Comparison of ENCODE assay signal across 9 cellular contexts in genomic region chrX:87900320-87900908, GRCh38.
DNase-seq lines count a peak whose midpoint lies in the region; TF ChIP-seq lines count a peak whose summit lies in the region.
"Had no signal": no experiment of that assay in that cellular context is flagged by ENCODE, and none has a peak within 500 bp of the region (broad histone marks: within the 10 kb centered on the region; RNA-seq: fewer than 3 reads in every experiment).

No MANE protein-coding gene starts in this region.

- no peak overlapping the region for H3K14ac ChIP-seq in mesenchymal stem cell (ENCODE audit: low read length in 2 of 2)

- peak; percentile 14 for DNase-seq in DMS53 (lab: John Stamatoyannopoulos, UW)
- DNase-seq in DMS53 treated with DMSO at 0.1 percent for 48 hours (lab: John Stamatoyannopoulos, UW; ENCODE audit: unreplicated experiment), result no peak
- peak; percentile 56 for DNase-seq in M059J (ENCODE audit: low read depth)
- peak; percentile 1 for DNase-seq in mesenchymal stem cell
- DNase-seq in posterior cingulate gyrus, result no peak
- DNase-seq in mesenteric fat pad (ENCODE audit: low spot score), result no peak
- DNase-seq in SKM-1 (lab: John Stamatoyannopoulos, UW; ENCODE audit: unreplicated experiment), result no peak
- DNase-seq: IMR-90 had no signal

- WGBS in mesenchymal stem cell, result 81% methylated on average over 7 of the region's 8 CpGs

- H2AK5ac ChIP-seq in mesenchymal stem cell (ENCODE audit: low read length, severe bottlenecking), result no peak overlapping the region

- no peak overlapping the region for H3K4ac ChIP-seq in mesenchymal stem cell (ENCODE audit: low read depth in 1 of 2, low read length in 2 of 2)

- POLR2A ChIA-PET in HEK293 (lab: Yijun Ruan, JAX), result no interaction called here

- H3K4me2 ChIP-seq in mesenchymal stem cell (ENCODE audit: low read length, poor library complexity, severe bottlenecking), result no peak overlapping the region

- H2AFZ ChIP-seq in mesenchymal stem cell (ENCODE audit: low read depth, low read length), result no peak overlapping the region

- H3K4me1 ChIP-seq in HEK293 (ENCODE audit: control insufficient read depth, insufficient read depth, low read length) (no peaks in the 10 kb centered on the region), mesenchymal stem cell (ENCODE audit: control insufficient read depth, insufficient read depth, low read depth, low read length) (no peaks in the 10 kb centered on the region)

- intact Hi-C loops in posterior cingulate gyrus (cut with DNase I), result no loop called here

- no peak overlapping the region for H4K8ac ChIP-seq in mesenchymal stem cell (ENCODE audit: low read length)

- H3K9ac ChIP-seq in mesenchymal stem cell (ENCODE audit: low read length), result no peak overlapping the region

- CTCF ChIA-PET in HEK293 (lab: Yijun Ruan, JAX), result interaction anchor here (0.6 kb wide), 1 partner anchor 8 kb away, joined by 3 read pairs; no protein-coding TSS in a partner anchor

- no peak for TF ChIP-seq CTCF in HEK293 (tag by site-specific recombination; IDR thresholded peaks at IDR 0.05)

- no peak overlapping the region for H3K23ac ChIP-seq in mesenchymal stem cell (ENCODE audit: low read length in 2 of 2)

- H2BK12ac ChIP-seq in mesenchymal stem cell (ENCODE audit: low read length in 2 of 2), result no peak overlapping the region

- H2BK15ac ChIP-seq in mesenchymal stem cell (ENCODE audit: low read depth, poor library complexity, severe bottlenecking), result no peak overlapping the region

- H3K9me3 ChIP-seq in HEK293 (ENCODE audit: control insufficient read depth, insufficient read depth, low read depth, low read length) (peaks cover 3% of the 10 kb centered on the region), mesenchymal stem cell (ENCODE audit: control insufficient read depth, low read length) (no peaks in the 10 kb centered on the region)

- H3K27ac ChIP-seq in HEK293 (ENCODE audit: extremely low read depth, low read depth, low read length) (no peak overlapping the region), mesenchymal stem cell (ENCODE audit: low read length, poor library complexity, severe bottlenecking) (no peak overlapping the region)

- no peaks in the 10 kb centered on the region for H3K27me3 ChIP-seq in mesenchymal stem cell (ENCODE audit: control insufficient read depth in 1 of 2, insufficient read depth in 1 of 2, low read length in 2 of 2)

- H3K18ac ChIP-seq in mesenchymal stem cell (ENCODE audit: low read depth in 1 of 2, low read length in 2 of 2), result no peak overlapping the region

- no peak overlapping the region for H4K91ac ChIP-seq in mesenchymal stem cell (ENCODE audit: low read length)

- no peak overlapping the region for H2BK5ac ChIP-seq in mesenchymal stem cell (ENCODE audit: low read depth, low read length, poor library complexity, severe bottlenecking)

- H3K36me3 ChIP-seq in HEK293 (ENCODE audit: control insufficient read depth in 2 of 2, insufficient read depth in 1 of 2, low read length in 2 of 2) (no peaks in the 10 kb centered on the region), mesenchymal stem cell (ENCODE audit: control insufficient read depth in 1 of 2, insufficient read depth in 2 of 2, low read depth in 1 of 2, low read length in 2 of 2) (no peaks in the 10 kb centered on the region)

- H3K4me3 ChIP-seq in HEK293 (ENCODE audit: low read depth, low read length) (no peak overlapping the region), mesenchymal stem cell (ENCODE audit: insufficient read depth in 1 of 2, low read depth in 1 of 2, low read length in 2 of 2) (peak overlapping the region in 1 of 2 experiments; percentile 36)

- H2BK120ac ChIP-seq in mesenchymal stem cell (ENCODE audit: low read depth, low read length), result no peak overlapping the region

- H3K79me1 ChIP-seq in mesenchymal stem cell (replicated peaks; ENCODE audit: low read length, poor library complexity, severe bottlenecking), result no peaks in the 10 kb centered on the region

TF ChIP-seq in HEK293, 187 proteins besides CTCF, POLR2A, EP300 and RAD21 (continues in another document):
- TF ChIP-seq ZNF2 (tag by site-specific recombination; IDR thresholded peaks at IDR 0.05) (no peak), PRDM1 (tag by site-specific recombination; IDR thresholded peaks at IDR 0.05) (peak; percentile 92), MZF1 (tag by site-specific recombination; IDR thresholded peaks at IDR 0.05; ENCODE audit: borderline replicate concordance) (no peak), SP3 (tag by site-specific recombination; IDR thresholded peaks at IDR 0.05) (0 out of 2 replicates have a peak, but pooled peaks have one; percentile 10), ZFP3 (tag by site-specific recombination; IDR thresholded peaks at IDR 0.05; ENCODE audit: low read depth) (no peak), ZSCAN30 (tag by site-specific recombination; IDR thresholded peaks at IDR 0.05) (no peak), ZNF19 (tag by site-specific recombination; IDR thresholded peaks at IDR 0.05; ENCODE audit: low read depth) (no peak), ZBTB1 (tag by site-specific recombination; IDR thresholded peaks at IDR 0.05) (no peak), SP2 (tag by site-specific recombination; IDR thresholded peaks at IDR 0.05) (peak; percentile 36; the same call in 1 of the 2 replicates), ZNF239 (tag by site-specific recombination; IDR thresholded peaks at IDR 0.05) (no peak), ZNF280C (tag by site-specific recombination; IDR thresholded peaks at IDR 0.05) (no peak), SETDB1 (IDR thresholded peaks at IDR 0.05; ENCODE audit: insufficient read length, low read length) (no peak), ZFP37 (tag by site-specific recombination; IDR thresholded peaks at IDR 0.05) (no peak), ZNF26 (tag by site-specific recombination; IDR thresholded peaks at IDR 0.05) (no peak), PRDM10 (tag by site-specific recombination; IDR thresholded peaks at IDR 0.05) (0 out of 2 replicates have a peak, but pooled peaks have one; percentile 17), ZNF792 (tag by site-specific recombination; IDR thresholded peaks at IDR 0.05) (no peak), ZEB2 (tag by site-specific recombination; IDR thresholded peaks at IDR 0.05) (no peak)

Comparison
In these comparisons a context has a peak if more than half of its experiments do, and no peak if none do; other contexts are left out.
1. DNase-seq: peak in DMS53 (single experiment), M059J (single experiment) and mesenchymal stem cell (single experiment); none in DMS53 treated with DMSO at 0.1 percent for 48 hours (single experiment), posterior cingulate gyrus (0 of 10), mesenteric fat pad (single experiment) and SKM-1 (single experiment).